Comparison of ENCODE assay signal across 9 cellular contexts in the genomic region with DNA sequence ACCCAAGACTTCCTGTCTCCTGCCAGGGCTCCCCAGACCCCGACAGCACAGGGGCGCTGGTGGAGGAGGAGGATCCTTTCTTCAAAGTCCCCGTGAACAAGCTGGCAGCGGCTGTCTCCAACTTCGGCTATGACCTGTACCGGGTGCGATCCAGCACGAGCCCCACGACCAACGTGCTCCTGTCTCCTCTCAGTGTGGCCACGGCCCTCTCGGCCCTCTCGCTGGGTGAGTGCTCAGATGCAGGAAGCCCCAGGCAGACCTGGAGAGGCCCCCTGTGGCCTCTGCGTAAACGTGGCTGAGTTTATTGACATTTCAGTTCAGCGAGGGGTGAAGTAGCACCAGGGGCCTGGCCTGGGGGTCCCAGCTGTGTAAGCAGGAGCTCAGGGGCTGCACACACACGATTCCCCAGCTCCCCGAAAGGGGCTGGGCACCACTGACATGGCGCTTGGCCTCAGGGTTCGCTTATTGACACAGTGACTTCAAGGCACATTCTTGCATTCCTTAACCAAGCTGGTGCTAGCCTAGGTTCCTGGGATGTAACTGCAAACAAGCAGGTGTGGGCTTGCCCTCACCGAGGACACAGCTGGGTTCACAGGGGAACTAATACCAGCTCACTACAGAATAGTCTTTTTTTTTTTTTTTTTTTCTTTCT. TPM values are rescaled to one million over a fixed set of nuclear protein-coding genes. Genes with fewer than 3 reads are reported as not detected.
DNase-seq lines count a peak whose midpoint lies in the region; ATAC-seq, FAIRE-seq and TF ChIP-seq lines count a peak whose summit lies in the region.
"Had no signal": no experiment of that assay in that cellular context is flagged by ENCODE, and none has a peak within 500 bp of the region (broad histone marks: within the 10 kb centered on the region; RNA-seq: fewer than 3 reads in every experiment).

No MANE protein-coding gene starts in this region.

- intact Hi-C loops in lower leg skin (cut with DNase I; ENCODE audit: low total_unique reads) = no loop called here

- 33 to 52% methylated on average over 6 to 21 of the region's 21 CpGs for WGBS in lower leg skin, 2 donors

- ATAC-seq in HG03571 (IDR thresholded peaks at IDR 0.05; ENCODE audit: unreplicated experiment) = no peak

- TF ChIP-seq POLR2A in lower leg skin (IDR thresholded peaks at IDR 0.05) (no peak), H54 (IDR thresholded peaks at IDR 0.05; ENCODE audit: low read depth, low read length) (no peak)

- no peak for TF ChIP-seq CTCF in lower leg skin (IDR thresholded peaks at IDR 0.05)

- no peak for FAIRE-seq in H54 (lab: Jason Lieb, UNC)

- H3K4me3 ChIP-seq in lower leg skin (ENCODE audit: low read depth, poor library complexity, severe bottlenecking) = no peak overlapping the region

- peak; percentile 19 for DNase-seq in stimulated activated CD4-positive, alpha-beta T cell treated with anti-CD3 and anti-CD28 coated beads, Interleukin-15, amount 100 ng/mL, for 24 hours
- DNase-seq in stimulated activated CD4-positive, alpha-beta T cell treated with anti-CD3 and anti-CD28 coated beads, Interleukin-12 subunit alpha, Interleukin-12 subunit beta, amount 100 ng/mL, for 4 hours = no peak
- peak; percentile 46 to 52 for DNase-seq in activated T-cell treated with anti-CD3 and anti-CD28 coated beads, Interleukin-2, amount 50 U/mL, for 48 hours
- DNase-seq in lower leg skin (ENCODE audit: low spot score in 2 of 2) (peak; percentile 62 to 82), NCI-H2029 (lab: John Stamatoyannopoulos, UW) (no peak), H54 (ENCODE audit: insufficient read length, low spot score) (no peak), 8988T (no peak)
- DNase-seq: activated CD4-positive, alpha-beta memory T cell treated with anti-CD3 and anti-CD28 coated beads, Interleukin-2, amount 10 ng/mL, durations not matched to agents 7 days and 5 days had no signal

RNA-seq across cellular contexts. Expression of a gene that starts 8.1 kb away (rescaled TPM):
- total RNA-seq in lower leg skin = 100 to 1,000 TPM; 102 to 391 (median 114) TPM
- total RNA-seq: activated CD4-positive, alpha-beta memory T cell treated with anti-CD3 and anti-CD28 coated beads, Interleukin-2, amount 10 ng/mL, durations not matched to agents 7 days and 5 days had no signal

RNA-seq across cellular contexts. Expression of a gene that starts 27.3 kb away (rescaled TPM):
- 1 to 10 TPM; 1.2 to 9.0 (median 5.9) TPM for total RNA-seq in lower leg skin

RNA-seq across cellular contexts. Expression of a gene that starts 45.4 kb away (rescaled TPM):
- 10 to 100 TPM; 42.9 to 64.4 (median 49.2) TPM for total RNA-seq in lower leg skin

RNA-seq across cellular contexts. Expression of a gene that starts 59.8 kb away (rescaled TPM):
- 10 to 100 TPM in 2 of 4 donors, 1 to 10 TPM in 2; 9.4 to 13.0 (median 10.0) TPM for total RNA-seq in lower leg skin

RNA-seq across cellular contexts. Expression of a gene that starts 59.8 kb away (rescaled TPM):
- total RNA-seq in lower leg skin = 1 to 10 TPM in 3 of 4 donors, under 1 TPM in 1; 0.99 to 4.5 (median 2.8) TPM

Comparison
In these comparisons a context has a peak if more than half of its experiments do, and no peak if none do; other contexts are left out.
1. DNase-seq: peak in stimulated activated CD4-positive, alpha-beta T cell treated with anti-CD3 and anti-CD28 coated beads, Interleukin-15, amount 100 ng/mL, for 24 hours (single experiment), activated T-cell treated with anti-CD3 and anti-CD28 coated beads, Interleukin-2, amount 50 U/mL, for 48 hours (2 of 2) and lower leg skin (2 of 2); none in stimulated activated CD4-positive, alpha-beta T cell treated with anti-CD3 and anti-CD28 coated beads, Interleukin-12 subunit alpha, Interleukin-12 subunit beta, amount 100 ng/mL, for 4 hours (single experiment), NCI-H2029 (single experiment), H54 (single experiment) and 8988T (single experiment).